ENCODE assay signal across 20 cellular contexts in the genomic region with DNA sequence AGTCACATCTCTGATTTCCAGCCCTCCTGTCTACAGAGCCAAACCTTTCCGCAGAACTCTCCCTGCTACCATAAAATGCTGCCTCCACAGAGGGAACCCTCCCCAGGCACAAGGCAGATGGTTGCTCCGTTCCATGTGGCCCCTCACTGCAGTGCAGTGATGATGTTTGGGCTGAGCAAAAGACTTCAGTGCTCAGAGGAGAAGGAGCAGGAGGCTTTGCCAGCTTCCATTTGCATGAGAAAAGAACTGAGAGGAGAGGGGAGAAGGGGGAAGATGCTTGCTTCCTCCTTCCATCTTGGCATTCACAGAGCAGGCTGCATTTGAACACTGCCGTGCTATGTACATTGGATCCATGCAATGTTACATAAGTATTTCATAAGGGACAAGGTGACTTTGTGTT. TPM values are rescaled to one million over a fixed set of nuclear protein-coding genes. Genes with fewer than 3 reads are reported as not detected.
"Had no signal": no experiment of that assay in that cellular context is flagged by ENCODE, and none has a peak within 500 bp of the region (broad histone marks: within the 10 kb centered on the region; RNA-seq: fewer than 3 reads in every experiment).

No MANE protein-coding gene starts in this region.

- H3K4me2 ChIP-seq: hepatocyte, smooth muscle cell had no signal

- H2AFZ ChIP-seq: hepatocyte had no signal

- H3K4me3 Mint-ChIP-seq: activated naive CD8-positive, alpha-beta T cell treated with anti-CD3 and anti-CD28 coated beads, Interleukin-2, amount 10 ng/mL, durations not matched to agents 7 days and 5 days; effector memory CD8-positive, alpha-beta T cell; naive B cell; stimulated activated naive CD8-positive, alpha-beta T cell treated with anti-CD3 and anti-CD28 coated beads, Interleukin-15, amount 100 ng/mL, for 72 hours; T-helper 1 cell treated with Interleukin-12 subunit alpha and Interleukin-12 subunit beta and Interleukin-4 antibody, amounts not matched to agents 30 μg/mL and 1 μg/mL, for 36 hours had no signal

- H3K4me1 Mint-ChIP-seq: activated naive CD8-positive, alpha-beta T cell treated with anti-CD3 and anti-CD28 coated beads, Interleukin-2, amount 10 ng/mL, durations not matched to agents 7 days and 5 days; naive B cell; stimulated activated naive CD8-positive, alpha-beta T cell treated with anti-CD3 and anti-CD28 coated beads, Interleukin-15, amount 100 ng/mL, for 72 hours had no signal

- H3K36me3 Mint-ChIP-seq: activated naive CD8-positive, alpha-beta T cell treated with anti-CD3 and anti-CD28 coated beads, Interleukin-2, amount 10 ng/mL, durations not matched to agents 7 days and 5 days; naive B cell had no signal

- H3K36me3 ChIP-seq: neutrophil, pancreas, suprapubic skin, transverse colon, uterus, WERI-Rb-1 had no signal

- H3K79me2 ChIP-seq: hepatocyte had no signal

- H3K4me1 ChIP-seq: body of pancreas, pancreas, suprapubic skin, transverse colon, uterus had no signal

- H3K27ac Mint-ChIP-seq: activated naive CD8-positive, alpha-beta T cell treated with anti-CD3 and anti-CD28 coated beads, Interleukin-2, amount 10 ng/mL, durations not matched to agents 7 days and 5 days; effector memory CD8-positive, alpha-beta T cell; naive B cell; stimulated activated naive CD8-positive, alpha-beta T cell treated with anti-CD3 and anti-CD28 coated beads, Interleukin-15, amount 100 ng/mL, for 72 hours; T-helper 1 cell treated with Interleukin-12 subunit alpha and Interleukin-12 subunit beta and Interleukin-4 antibody, amounts not matched to agents 30 μg/mL and 1 μg/mL, for 36 hours had no signal

- H3K27ac ChIP-seq: body of pancreas, hepatocyte, neutrophil, pancreas, suprapubic skin, transverse colon, uterus, WERI-Rb-1 had no signal

- FAIRE-seq: pancreas had no signal

- H3K9me3 Mint-ChIP-seq: activated naive CD8-positive, alpha-beta T cell treated with anti-CD3 and anti-CD28 coated beads, Interleukin-2, amount 10 ng/mL, durations not matched to agents 7 days and 5 days; naive B cell; stimulated activated naive CD8-positive, alpha-beta T cell treated with anti-CD3 and anti-CD28 coated beads, Interleukin-15, amount 100 ng/mL, for 72 hours; T-helper 1 cell treated with Interleukin-12 subunit alpha and Interleukin-12 subunit beta and Interleukin-4 antibody, amounts not matched to agents 30 μg/mL and 1 μg/mL, for 36 hours had no signal

- H3K27me3 ChIP-seq: body of pancreas, hepatocyte, suprapubic skin, transverse colon, uterus had no signal

- H3K27me3 Mint-ChIP-seq: effector memory CD8-positive, alpha-beta T cell had no signal

- H3K4me3 ChIP-seq: body of pancreas, hepatocyte, pancreas, smooth muscle cell, suprapubic skin, transverse colon, uterus had no signal

- H3K9me3 ChIP-seq: body of pancreas, neutrophil, pancreas, suprapubic skin, transverse colon, uterus had no signal

- DNase-seq: activated CD4-positive, alpha-beta T cell treated with anti-CD3 and anti-CD28 coated beads, Interleukin-2, amount 50 U/mL, for 4 hours; activated gamma-delta T cell treated with Interleukin-2 at 50 U/mL for 16 hours; activated naive CD8-positive, alpha-beta T cell treated with anti-CD3 and anti-CD28 coated beads, Interleukin-2, amount 10 ng/mL, durations not matched to agents 7 days and 5 days; body of pancreas; caudate nucleus; effector memory CD8-positive, alpha-beta T cell; foreskin fibroblast; left ventricle myocardium superior; naive B cell; pancreas; stimulated activated CD4-positive, alpha-beta T cell treated with anti-CD3 and anti-CD28 coated beads, Interleukin-4, amount 100 ng/mL, for 1 hour; stimulated activated naive CD8-positive, alpha-beta T cell treated with anti-CD3 and anti-CD28 coated beads, Interleukin-15, amount 100 ng/mL, for 72 hours; transverse colon; uterus; WERI-Rb-1 had no signal

RNA-seq across cellular contexts. Expression of a gene that starts 46.5 kb away (rescaled TPM):
- total RNA-seq: activated naive CD8-positive, alpha-beta T cell treated with anti-CD3 and anti-CD28 coated beads, Interleukin-2, amount 10 ng/mL, durations not matched to agents 7 days and 5 days had no signal
